Comparison of ENCODE assay signal across 16 cellular contexts in the genomic region with DNA sequence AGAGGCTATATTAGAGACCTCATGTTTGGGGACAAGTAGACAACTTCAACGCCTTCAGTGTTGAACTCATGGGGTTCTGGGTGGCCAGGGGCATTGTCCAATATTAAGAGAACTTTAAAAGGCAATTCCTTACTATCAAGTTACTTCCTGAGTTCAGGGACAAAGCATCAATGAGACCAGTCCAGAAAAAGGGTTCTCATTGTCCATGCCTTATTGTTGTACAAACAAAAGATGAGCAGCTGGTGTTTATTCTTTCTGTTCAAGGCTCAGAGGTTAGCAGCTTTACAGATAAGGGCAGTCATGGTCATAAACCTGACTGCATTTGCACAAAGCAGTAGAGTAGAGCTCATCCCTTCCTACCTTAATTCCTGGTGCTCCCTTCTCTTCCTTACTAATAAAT.
"Had no signal": no experiment of that assay in that cellular context is flagged by ENCODE, and none has a peak within 500 bp of the region (broad histone marks: within the 10 kb centered on the region; RNA-seq: fewer than 3 reads in every experiment).

No MANE protein-coding gene starts in this region.

- H3K9me3 ChIP-seq: adrenal gland, ovary had no signal

- H3K27ac ChIP-seq: adrenal gland, left ventricle myocardium inferior, ovary, tibial artery, uterus had no signal

- ATAC-seq: activated T-helper 17 cell treated with anti-CD3 and anti-CD28 coated beads, Interleukin-2, amount 50 U/mL, for 72 hours had no signal

- H3K36me3 ChIP-seq: adrenal gland, ovary, uterus had no signal

- H3K27ac Mint-ChIP-seq: activated B cell treated with CpG ODN at 0.5 μM for 24 hours; activated CD4-positive, alpha-beta T cell treated with anti-CD3 and anti-CD28 coated beads, Interleukin-2, amount 10 ng/mL, durations not matched to agents 24 days and 14 days; activated T-helper 17 cell treated with anti-CD3 and anti-CD28 coated beads, Interleukin-2, amount 50 U/mL, for 72 hours; memory B cell had no signal

- H3K4me3 ChIP-seq: adrenal gland, left ventricle myocardium inferior, ovary, tibial artery, uterus had no signal

- FAIRE-seq: colon, endothelial cell of umbilical vein, islet of Langerhans had no signal

- DNase-seq: activated B cell treated with CpG ODN at 0.5 μM for 24 hours; activated CD4-positive, alpha-beta T cell treated with anti-CD3 and anti-CD28 coated beads, Interleukin-2, amount 10 ng/mL, durations not matched to agents 24 days and 14 days; activated naive CD4-positive, alpha-beta T cell treated with anti-CD3 and anti-CD28 coated beads, Interleukin-2, amount 50 U/mL, for 16 hours; adrenal gland; foreskin melanocyte; head of caudate nucleus; left ventricle myocardium inferior; ovary; retina; tibial artery; uterus had no signal

- H3K4me1 Mint-ChIP-seq: activated CD4-positive, alpha-beta T cell treated with anti-CD3 and anti-CD28 coated beads, Interleukin-2, amount 10 ng/mL, durations not matched to agents 24 days and 14 days; activated T-helper 17 cell treated with anti-CD3 and anti-CD28 coated beads, Interleukin-2, amount 50 U/mL, for 72 hours; memory B cell had no signal

- H3K4me3 Mint-ChIP-seq: activated B cell treated with CpG ODN at 0.5 μM for 24 hours; activated CD4-positive, alpha-beta T cell treated with anti-CD3 and anti-CD28 coated beads, Interleukin-2, amount 10 ng/mL, durations not matched to agents 24 days and 14 days; activated T-helper 17 cell treated with anti-CD3 and anti-CD28 coated beads, Interleukin-2, amount 50 U/mL, for 72 hours; memory B cell had no signal

- H3K4me1 ChIP-seq: adrenal gland, left ventricle myocardium inferior, tibial artery, uterus had no signal

- H3K27me3 Mint-ChIP-seq: activated B cell treated with CpG ODN at 0.5 μM for 24 hours; activated T-helper 17 cell treated with anti-CD3 and anti-CD28 coated beads, Interleukin-2, amount 50 U/mL, for 72 hours; memory B cell had no signal

- H3K27me3 ChIP-seq: adrenal gland, ovary, tibial artery, uterus had no signal
